ENCODE assay signal across 14 cellular contexts in genomic region chrX:23832750-23833149, GRCh38. TPM values are rescaled to one million over a fixed set of nuclear protein-coding genes. Genes with fewer than 3 reads are reported as not detected.
DNase-seq lines count a peak whose midpoint lies in the region; TF ChIP-seq lines count a peak whose summit lies in the region.
"Had no signal": no experiment of that assay in that cellular context is flagged by ENCODE, and none has a peak within 500 bp of the region (broad histone marks: within the 10 kb centered on the region; RNA-seq: fewer than 3 reads in every experiment).

No MANE protein-coding gene starts in this region.

- H3K4me1 ChIP-seq in endodermal cell (ENCODE audit: control insufficient read depth, insufficient read depth, low read length) (no peaks in the 10 kb centered on the region), thyroid gland (no peaks in the 10 kb centered on the region)
- H3K4me1 ChIP-seq: HAP-1 had no signal

- H3K4me3 Mint-ChIP-seq in endodermal cell (no peak overlapping the region), neural crest cell (no peak overlapping the region)
- H3K4me3 Mint-ChIP-seq: CD14-positive monocyte; CD8-positive, alpha-beta memory T cell; GM23338; HFFc6 had no signal

- intact Hi-C loops in thyroid gland (cut with DNase I): no loop called here

- TF ChIP-seq POLR2A in thyroid gland (IDR thresholded peaks at IDR 0.05) (no peak), erythroblast (IDR thresholded peaks at IDR 0.05; ENCODE audit: low read length) (no peak)

- TF ChIP-seq CTCF in endodermal cell (conservative IDR thresholded peaks at IDR 0.05) (no peak), neural crest cell (conservative IDR thresholded peaks at IDR 0.05) (no peak), thyroid gland (IDR thresholded peaks at IDR 0.05) (no peak)

- peak overlapping the region; percentile 16 for H3K27ac ChIP-seq in endodermal cell (ENCODE audit: low read depth, low read length)
- no peak overlapping the region for H3K27ac ChIP-seq in thyroid gland

- H3K27ac Mint-ChIP-seq in endodermal cell (no peak overlapping the region), neural crest cell (ENCODE audit: unreplicated experiment) (peak overlapping the region; percentile 59)
- H3K27ac Mint-ChIP-seq: GM23338, HFFc6 had no signal

- H3K9ac ChIP-seq in endodermal cell (ENCODE audit: extremely low read depth, low read length, poor library complexity, severe bottlenecking): no peak overlapping the region

- no peaks in the 10 kb centered on the region for H3K36me3 ChIP-seq in endodermal cell (ENCODE audit: control insufficient read depth, insufficient read depth, low read length)
- no peaks in the 10 kb centered on the region for H3K36me3 ChIP-seq in thyroid gland
- H3K36me3 ChIP-seq: HAP-1 had no signal

- no peak overlapping the region for H3K4me3 ChIP-seq in endodermal cell (ENCODE audit: low read length)
- H3K4me3 ChIP-seq in thyroid gland (replicated peaks in 1 of 3): no peak overlapping the region
- H3K4me3 ChIP-seq: GM23338, HAP-1 had no signal

- no peaks in the 10 kb centered on the region for H3K9me3 ChIP-seq in endodermal cell (ENCODE audit: control insufficient read depth, low read length)
- no peaks in the 10 kb centered on the region for H3K9me3 ChIP-seq in thyroid gland
- H3K9me3 ChIP-seq: HAP-1 had no signal

- in situ Hi-C loops in SK-MEL-5 (cut with HindIII; ENCODE audit: low pct_unique_long_range_greater_than_20kb, low sequenced_read_pairs): no loop called here

- H3K27me3 Mint-ChIP-seq in endodermal cell (ENCODE audit: insufficient read depth) (no peaks in the 10 kb centered on the region), neural crest cell (ENCODE audit: low read depth) (no peaks in the 10 kb centered on the region)

- peaks cover 10% of the 10 kb centered on the region for H3K36me3 Mint-ChIP-seq in endodermal cell (ENCODE audit: low read depth)
- H3K36me3 Mint-ChIP-seq in neural crest cell (ENCODE audit: low read depth): peaks cover 5% of the 10 kb centered on the region
- H3K36me3 Mint-ChIP-seq: CD14-positive monocyte had no signal

- H3K4me1 Mint-ChIP-seq in endodermal cell (no peaks in the 10 kb centered on the region), neural crest cell (peaks cover 25% of the 10 kb centered on the region)
- H3K4me1 Mint-ChIP-seq: CD14-positive monocyte; CD8-positive, alpha-beta memory T cell had no signal

- H3K27me3 ChIP-seq in endodermal cell (ENCODE audit: control insufficient read depth, insufficient read depth, low read length, poor library complexity, severe bottlenecking): no peaks in the 10 kb centered on the region
- H3K27me3 ChIP-seq in thyroid gland: no peaks in the 10 kb centered on the region

- H3K9me3 Mint-ChIP-seq in endodermal cell: no peaks in the 10 kb centered on the region
- no peaks in the 10 kb centered on the region for H3K9me3 Mint-ChIP-seq in neural crest cell
- H3K9me3 Mint-ChIP-seq: CD8-positive, alpha-beta memory T cell; GM23338; HFFc6 had no signal

- DNase-seq in SK-MEL-5 (ENCODE audit: low read depth, low spot score) (peak; percentile 86), endodermal cell (no peak), neural crest cell (ENCODE audit: low read depth, low spot score) (no peak), thyroid gland (peak; percentile 35), A172 (ENCODE audit: low spot score) (no peak), COLO829 (ENCODE audit: low spot score) (no peak), erythroblast (lab: John Stamatoyannopoulos, UW) (no peak)
- DNase-seq: CD8-positive, alpha-beta memory T cell; DMS53; GF-D8; HFFc6 had no signal

- WGBS in endodermal cell (ENCODE audit: insufficient coverage in 1 of 2, insufficient read length in 1 of 2), 2 experiments: 100% methylated on average over 1 of the region's 2 CpGs; no CpG with 5 or more reads in 1 of the 2 experiments
- 80 to 97% methylated on average over 2 of the region's 2 CpGs for WGBS in thyroid gland, 2 donors

RNA-seq across cellular contexts. Expression of gene SAT1, which starts 49.8 kb away (rescaled TPM):
- 480 and 515 TPM in 2 replicates for total RNA-seq in SK-MEL-5 (2014; rRNA removed; shearing (Covaris generic))
- 235 and 261 TPM in 2 replicates for polyA plus RNA-seq in SK-MEL-5 (2015; cell fraction: cytosol; rRNA removed)
- 8,783 and 10,421 TPM in 2 replicates for polyA plus RNA-seq in SK-MEL-5 (2015; cell fraction: nucleus; rRNA removed)
- total RNA-seq in endodermal cell (100 to 1,000 TPM in 1 of 2 donors, 10 to 100 TPM in 1; 63.4 to 118 TPM), neural crest cell (106 and 108 TPM in 2 replicates), thyroid gland (1,000 to 10,000 TPM in 1 of 4 donors, 100 to 1,000 TPM in 3; 768 to 1,187 (median 831) TPM)
- polyA plus RNA-seq in endodermal cell (2013, experiment 1 of 2): 72.8 TPM
- polyA plus RNA-seq in endodermal cell (2013, experiment 2 of 2): 67.6 TPM
- total RNA-seq in A172 (2014; rRNA removed; shearing (Covaris generic)): 61.6 and 86.7 TPM in 2 replicates

Comparison
In these comparisons a context has a peak if more than half of its experiments do, and no peak if none do; other contexts are left out.
1. DNase-seq: peak in SK-MEL-5 (single experiment) and thyroid gland (2 of 2); none in endodermal cell (single experiment), neural crest cell (single experiment), A172 (single experiment), COLO829 (single experiment) and erythroblast (0 of 2).